ENCODE assay signal across 12 cellular contexts in the genomic region with DNA sequence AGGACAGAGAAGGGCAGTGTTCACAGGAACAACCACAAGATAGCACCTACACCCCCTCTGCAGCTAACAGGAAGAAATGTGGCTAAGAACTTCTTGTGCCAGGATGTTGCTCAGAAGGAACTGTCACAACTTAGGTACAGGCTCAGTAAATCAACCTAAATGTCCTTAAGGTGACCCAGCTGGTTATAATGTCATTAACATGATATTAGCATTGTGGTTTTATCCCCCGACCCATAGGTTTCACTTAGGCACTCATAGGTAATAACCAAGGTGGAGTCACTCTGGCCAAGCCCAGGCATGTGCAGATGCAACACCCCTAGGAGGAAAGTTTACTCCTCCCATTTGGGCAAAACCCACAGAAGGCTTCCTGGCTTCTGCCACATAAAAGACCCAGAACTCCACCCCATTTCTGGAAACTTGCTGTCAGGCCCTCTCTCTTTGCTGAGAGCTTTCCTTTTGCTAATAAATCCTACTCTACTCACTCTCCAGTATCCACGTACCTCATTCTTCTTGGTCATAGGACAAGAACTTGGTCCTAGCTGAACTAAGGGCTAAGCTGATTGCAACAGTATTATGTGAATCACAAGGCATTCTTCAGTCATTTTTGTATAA.
DNase-seq lines count a peak whose midpoint lies in the region; ATAC-seq and TF ChIP-seq lines count a peak whose summit lies in the region.
"Had no signal": no experiment of that assay in that cellular context is flagged by ENCODE, and none has a peak within 500 bp of the region (broad histone marks: within the 10 kb centered on the region; RNA-seq: fewer than 3 reads in every experiment).

No MANE protein-coding gene starts in this region.

- no peak overlapping the region for H3K4me3 ChIP-seq in foreskin fibroblast (ENCODE audit: low read depth in 1 of 2, low read length in 2 of 2)

- no peaks in the 10 kb centered on the region for H3K36me3 Mint-ChIP-seq in T-helper 17 cell (ENCODE audit: low read depth)
- peaks cover 1% of the 10 kb centered on the region for H3K36me3 Mint-ChIP-seq in central memory CD8-positive, alpha-beta T cell (ENCODE audit: insufficient read depth)
- H3K36me3 Mint-ChIP-seq in osteocyte (ENCODE audit: unreplicated experiment) = no peaks in the 10 kb centered on the region
- H3K36me3 Mint-ChIP-seq: naive B cell; stimulated activated memory B cell treated with anti-CD40 and anti-IgM and Interleukin-4, amounts not matched to agents 10 μg/mL and 1 μg/mL and 100 μg/mL, for 72 hours had no signal

- no peaks in the 10 kb centered on the region for H3K4me1 Mint-ChIP-seq in T-helper 17 cell
- H3K4me1 Mint-ChIP-seq in central memory CD8-positive, alpha-beta T cell = no peaks in the 10 kb centered on the region
- no peaks in the 10 kb centered on the region for H3K4me1 Mint-ChIP-seq in osteocyte (ENCODE audit: unreplicated experiment)
- H3K4me1 Mint-ChIP-seq: stimulated activated memory B cell treated with anti-CD40 and anti-IgM and Interleukin-4, amounts not matched to agents 10 μg/mL and 1 μg/mL and 100 μg/mL, for 72 hours had no signal

- DNase-seq in activated effector memory CD4-positive, alpha-beta T cell treated with anti-CD3 and anti-CD28 coated beads, Interleukin-2, amount 50 U/mL, for 16 hours = peak; percentile 63
- no peak for DNase-seq in activated effector memory CD4-positive, alpha-beta T cell treated with Interleukin-2 at 50 U/mL for 16 hours
- no peak for DNase-seq in T-helper 17 cell
- no peak for DNase-seq in central memory CD8-positive, alpha-beta T cell (ENCODE audit: low spot score in 2 of 2)
- peak; percentile 25 for DNase-seq in stimulated activated CD8-positive, alpha-beta memory T cell treated with anti-CD3 and anti-CD28 coated beads, Interleukin-4, amount 100 ng/mL, for 48 hours
- DNase-seq in foreskin fibroblast = no peak
- no peak for DNase-seq in DMS 273 (lab: John Stamatoyannopoulos, UW; ENCODE audit: unreplicated experiment)
- no peak for DNase-seq in osteocyte (ENCODE audit: extremely low spot score, unreplicated experiment)
- DNase-seq: naive B cell, NCI-H2171 treated with DMSO at 0.1 percent for 48 hours had no signal

- no peak overlapping the region for H3K4me3 Mint-ChIP-seq in T-helper 17 cell
- peak overlapping the region; percentile 6 for H3K4me3 Mint-ChIP-seq in central memory CD8-positive, alpha-beta T cell
- no peak overlapping the region for H3K4me3 Mint-ChIP-seq in osteocyte (ENCODE audit: unreplicated experiment)
- H3K4me3 Mint-ChIP-seq: stimulated activated memory B cell treated with anti-CD40 and anti-IgM and Interleukin-4, amounts not matched to agents 10 μg/mL and 1 μg/mL and 100 μg/mL, for 72 hours had no signal

- peak; percentile 58 for ATAC-seq in T-helper 17 cell
- peak; percentile 41 for ATAC-seq in central memory CD8-positive, alpha-beta T cell (replicated peaks; ENCODE audit: extremely low read depth, poor library complexity, severe bottlenecking)
- ATAC-seq: Panc1; stimulated activated memory B cell treated with anti-CD40 and anti-IgM and Interleukin-4, amounts not matched to agents 10 μg/mL and 1 μg/mL and 100 μg/mL, for 72 hours had no signal

- H3K27ac Mint-ChIP-seq in T-helper 17 cell = no peak overlapping the region
- no peak overlapping the region for H3K27ac Mint-ChIP-seq in central memory CD8-positive, alpha-beta T cell (ENCODE audit: low read depth)
- no peak overlapping the region for H3K27ac Mint-ChIP-seq in osteocyte (ENCODE audit: unreplicated experiment)
- H3K27ac Mint-ChIP-seq: naive B cell; stimulated activated memory B cell treated with anti-CD40 and anti-IgM and Interleukin-4, amounts not matched to agents 10 μg/mL and 1 μg/mL and 100 μg/mL, for 72 hours had no signal

- no peaks in the 10 kb centered on the region for H3K27me3 Mint-ChIP-seq in T-helper 17 cell
- H3K27me3 Mint-ChIP-seq in central memory CD8-positive, alpha-beta T cell = no peaks in the 10 kb centered on the region
- H3K27me3 Mint-ChIP-seq in osteocyte (ENCODE audit: unreplicated experiment) = no peaks in the 10 kb centered on the region
- H3K27me3 Mint-ChIP-seq: naive B cell; stimulated activated memory B cell treated with anti-CD40 and anti-IgM and Interleukin-4, amounts not matched to agents 10 μg/mL and 1 μg/mL and 100 μg/mL, for 72 hours had no signal

- peaks cover 23% of the 10 kb centered on the region for H3K9me3 Mint-ChIP-seq in central memory CD8-positive, alpha-beta T cell
- no peaks in the 10 kb centered on the region for H3K9me3 Mint-ChIP-seq in osteocyte (ENCODE audit: unreplicated experiment)

- no peaks in the 10 kb centered on the region for H3K9me3 ChIP-seq in T-helper 17 cell (ENCODE audit: control insufficient read depth, low read length, poor library complexity, severe bottlenecking)

- no peak for TF ChIP-seq CTCF in foreskin fibroblast (IDR thresholded peaks at IDR 0.05; ENCODE audit: low read depth, low read length)
- TF ChIP-seq CTCF in osteocyte (IDR thresholded peaks at IDR 0.05) = no peak

Comparison
In these comparisons a context has a peak if more than half of its experiments do, and no peak if none do; other contexts are left out.
1. DNase-seq: peak in activated effector memory CD4-positive, alpha-beta T cell treated with anti-CD3 and anti-CD28 coated beads, Interleukin-2, amount 50 U/mL, for 16 hours (single experiment) and stimulated activated CD8-positive, alpha-beta memory T cell treated with anti-CD3 and anti-CD28 coated beads, Interleukin-4, amount 100 ng/mL, for 48 hours (single experiment); none in activated effector memory CD4-positive, alpha-beta T cell treated with Interleukin-2 at 50 U/mL for 16 hours (single experiment), T-helper 17 cell (0 of 3), central memory CD8-positive, alpha-beta T cell (0 of 2), foreskin fibroblast (0 of 2), DMS 273 (single experiment) and osteocyte (single experiment).